12 cellular contexts compared by ENCODE assay signal in genomic region chr15:89406756-89407650, GRCh38.
A peak's percentile ranks its signal among the peaks of the same experiment; 100 is the strongest.
DNase-seq lines count a peak whose midpoint lies in the region; ATAC-seq, FAIRE-seq and TF ChIP-seq lines count a peak whose summit lies in the region.
"Had no signal": no experiment of that assay in that cellular context is flagged by ENCODE, and none has a peak within 500 bp of the region (broad histone marks: within the 10 kb centered on the region; RNA-seq: fewer than 3 reads in every experiment).

No MANE protein-coding gene starts in this region.

- no peak overlapping the region for H3K27ac ChIP-seq in keratinocyte (ENCODE audit: control insufficient read depth, insufficient read depth, low read length)
- H3K27ac ChIP-seq in right cardiac atrium (ENCODE audit: low read length): no peak overlapping the region
- H3K27ac ChIP-seq: BLaER1, tibial nerve had no signal

- peaks cover 43% of the 10 kb centered on the region for H3K4me1 Mint-ChIP-seq in activated naive CD4-positive, alpha-beta T cell treated with anti-CD3 and anti-CD28 coated beads, Interleukin-2, amount 50 U/mL, for 24 hours
- peaks cover 37% of the 10 kb centered on the region for H3K4me1 Mint-ChIP-seq in activated T-cell treated with anti-CD3 and anti-CD28 coated beads, Interleukin-2, amount 50 U/mL, for 72 hours (ENCODE audit: low read depth)
- H3K4me1 Mint-ChIP-seq in type B pancreatic cell (ENCODE audit: unreplicated experiment): peaks cover 6% of the 10 kb centered on the region

- H3K9me3 ChIP-seq in keratinocyte (ENCODE audit: control insufficient read depth, low read depth, low read length): no peaks in the 10 kb centered on the region
- no peaks in the 10 kb centered on the region for H3K9me3 ChIP-seq in mucosa of descending colon
- no peaks in the 10 kb centered on the region for H3K9me3 ChIP-seq in right cardiac atrium (ENCODE audit: control insufficient read depth, low read length)
- H3K9me3 ChIP-seq: tibial nerve had no signal

- H2AFZ ChIP-seq in keratinocyte (ENCODE audit: control insufficient read depth, low read length): no peak overlapping the region

- ATAC-seq in activated T-cell treated with anti-CD3 and anti-CD28 coated beads, Interleukin-2, amount 50 U/mL, for 72 hours (replicated peaks in 1 of 2): no peak
- no peak for ATAC-seq in mucosa of descending colon
- no peak for ATAC-seq in right cardiac atrium
- ATAC-seq: left cardiac atrium had no signal

- dilution Hi-C loops in keratinocyte (cut with MboI; ENCODE audit: extremely low pct_ligation_motif_present, low sequenced_read_pairs): no loop called here

- H3K9ac ChIP-seq in keratinocyte (ENCODE audit: control insufficient read depth, extremely low read depth, insufficient read depth, low read length): no peak overlapping the region
- H3K9ac ChIP-seq: BLaER1 had no signal

- H3K4me1 ChIP-seq in keratinocyte (ENCODE audit: control insufficient read depth, extremely low read depth, insufficient read depth, low read length): peaks cover 8% of the 10 kb centered on the region
- peaks cover 8% of the 10 kb centered on the region for H3K4me1 ChIP-seq in mucosa of descending colon (ENCODE audit: low read depth)
- H3K4me1 ChIP-seq in right cardiac atrium (ENCODE audit: control insufficient read depth, insufficient read depth, low read length): peaks cover 9% of the 10 kb centered on the region
- H3K4me1 ChIP-seq: BLaER1 had no signal

- no peak for DNase-seq in activated naive CD4-positive, alpha-beta T cell treated with Interleukin-2 at 50 U/mL for 16 hours
- DNase-seq in activated T-cell treated with anti-CD3 and anti-CD28 coated beads, Interleukin-2, amount 50 U/mL, for 72 hours: peak in 1 of 2 donors; percentile 29
- DNase-seq in keratinocyte (ENCODE audit: low read depth, low spot score) (no peak), type B pancreatic cell (ENCODE audit: extremely low spot score, unreplicated experiment) (no peak), mucosa of descending colon (no peak), right cardiac atrium (no peak), NCI-H2196 (lab: John Stamatoyannopoulos, UW; ENCODE audit: unreplicated experiment) (no peak)
- DNase-seq: left cardiac atrium; NK-92 treated with Interleukin-12 subunit alpha and Interleukin-12 subunit beta, amount 100 ng/mL, for 24 hours had no signal

- H3K4me3 ChIP-seq in keratinocyte (ENCODE audit: control insufficient read depth in 2 of 3, extremely low read depth in 1 of 3, insufficient read depth in 2 of 3, low read depth in 1 of 3, low read length in 3 of 3): peak overlapping the region in 1 of 3 experiments; percentile 57
- H3K4me3 ChIP-seq in mucosa of descending colon: no peak overlapping the region
- H3K4me3 ChIP-seq in right cardiac atrium (ENCODE audit: low read length): no peak overlapping the region
- H3K4me3 ChIP-seq: BLaER1 had no signal

- no peaks in the 10 kb centered on the region for H3K36me3 ChIP-seq in keratinocyte (ENCODE audit: control insufficient read depth in 2 of 2, extremely low read depth in 1 of 2, insufficient read depth in 2 of 2, low read length in 2 of 2)
- H3K36me3 ChIP-seq in mucosa of descending colon (ENCODE audit: low read depth): no peaks in the 10 kb centered on the region
- H3K36me3 ChIP-seq: BLaER1, tibial nerve had no signal

- H3K4me2 ChIP-seq in keratinocyte (ENCODE audit: control insufficient read depth, extremely low read depth, insufficient read depth, low read depth, low read length): peak overlapping the region; percentile 71
- H3K4me2 ChIP-seq: BLaER1 had no signal

- FAIRE-seq in keratinocyte (lab: Jason Lieb, UNC): no peak

- peaks cover 5% of the 10 kb centered on the region for H4K20me1 ChIP-seq in keratinocyte (ENCODE audit: control insufficient read depth, extremely low read depth, insufficient read depth, low read length)

- peaks cover 99% of the 10 kb centered on the region for H3K27me3 ChIP-seq in keratinocyte (ENCODE audit: control insufficient read depth, extremely low read depth, insufficient read depth, low read length)
- no peaks in the 10 kb centered on the region for H3K27me3 ChIP-seq in right cardiac atrium (ENCODE audit: control insufficient read depth, insufficient read depth)

- no peaks in the 10 kb centered on the region for H3K79me2 ChIP-seq in keratinocyte (ENCODE audit: control insufficient read depth, insufficient read depth, low read length)

- H3K9me1 ChIP-seq in keratinocyte (ENCODE audit: control insufficient read depth, extremely low read depth, insufficient read depth, low read length): no peaks in the 10 kb centered on the region

- intact Hi-C loops in mucosa of descending colon (cut with DNase I, micrococcal nuclease) (no loop called here), right cardiac atrium (cut with DNase I) (no loop called here)

- no peak overlapping the region for H3K27ac Mint-ChIP-seq in activated naive CD4-positive, alpha-beta T cell treated with anti-CD3 and anti-CD28 coated beads, Interleukin-2, amount 50 U/mL, for 24 hours
- H3K27ac Mint-ChIP-seq in activated T-cell treated with anti-CD3 and anti-CD28 coated beads, Interleukin-2, amount 50 U/mL, for 72 hours: no peak overlapping the region
- H3K27ac Mint-ChIP-seq in type B pancreatic cell: peak overlapping the region; percentile 39

- TF ChIP-seq CTCF in keratinocyte (optimal IDR thresholded peaks at IDR 0.05 in 1 of 3, IDR thresholded peaks at IDR 0.05 in 1 of 3, conservative IDR thresholded peaks at IDR 0.05 in 1 of 3; ENCODE audit: extremely low read depth in 1 of 3, insufficient read depth in 2 of 3, low read length in 3 of 3): no peak
- TF ChIP-seq CTCF in type B pancreatic cell (conservative IDR thresholded peaks at IDR 0.05): peak; percentile 50
- TF ChIP-seq CTCF in mucosa of descending colon (IDR thresholded peaks at IDR 0.05): no peak

- no peaks in the 10 kb centered on the region for H3K36me3 Mint-ChIP-seq in activated naive CD4-positive, alpha-beta T cell treated with anti-CD3 and anti-CD28 coated beads, Interleukin-2, amount 50 U/mL, for 24 hours
- no peaks in the 10 kb centered on the region for H3K36me3 Mint-ChIP-seq in activated T-cell treated with anti-CD3 and anti-CD28 coated beads, Interleukin-2, amount 50 U/mL, for 72 hours (ENCODE audit: insufficient read depth in 2 of 2)
- H3K36me3 Mint-ChIP-seq in type B pancreatic cell: no peaks in the 10 kb centered on the region

- H3K9me3 Mint-ChIP-seq in activated naive CD4-positive, alpha-beta T cell treated with anti-CD3 and anti-CD28 coated beads, Interleukin-2, amount 50 U/mL, for 24 hours: no peaks in the 10 kb centered on the region
- no peaks in the 10 kb centered on the region for H3K9me3 Mint-ChIP-seq in activated T-cell treated with anti-CD3 and anti-CD28 coated beads, Interleukin-2, amount 50 U/mL, for 72 hours
- no peaks in the 10 kb centered on the region for H3K9me3 Mint-ChIP-seq in type B pancreatic cell

- WGBS in right cardiac atrium: 2% methylated on average over 52 of the region's 52 CpGs

- H3K4me3 Mint-ChIP-seq in activated naive CD4-positive, alpha-beta T cell treated with anti-CD3 and anti-CD28 coated beads, Interleukin-2, amount 50 U/mL, for 24 hours: peak overlapping the region; percentile 47
- H3K4me3 Mint-ChIP-seq in activated T-cell treated with anti-CD3 and anti-CD28 coated beads, Interleukin-2, amount 50 U/mL, for 72 hours: peak overlapping the region; percentile 92 to 95
- H3K4me3 Mint-ChIP-seq in type B pancreatic cell: peak overlapping the region; percentile 70

- peaks cover 71% of the 10 kb centered on the region for H3K27me3 Mint-ChIP-seq in activated naive CD4-positive, alpha-beta T cell treated with anti-CD3 and anti-CD28 coated beads, Interleukin-2, amount 50 U/mL, for 24 hours
- H3K27me3 Mint-ChIP-seq in activated T-cell treated with anti-CD3 and anti-CD28 coated beads, Interleukin-2, amount 50 U/mL, for 72 hours (ENCODE audit: low read depth): peaks cover 96% of the 10 kb centered on the region
- H3K27me3 Mint-ChIP-seq in type B pancreatic cell: peaks cover 100% of the 10 kb centered on the region
